In the genomic region with DNA sequence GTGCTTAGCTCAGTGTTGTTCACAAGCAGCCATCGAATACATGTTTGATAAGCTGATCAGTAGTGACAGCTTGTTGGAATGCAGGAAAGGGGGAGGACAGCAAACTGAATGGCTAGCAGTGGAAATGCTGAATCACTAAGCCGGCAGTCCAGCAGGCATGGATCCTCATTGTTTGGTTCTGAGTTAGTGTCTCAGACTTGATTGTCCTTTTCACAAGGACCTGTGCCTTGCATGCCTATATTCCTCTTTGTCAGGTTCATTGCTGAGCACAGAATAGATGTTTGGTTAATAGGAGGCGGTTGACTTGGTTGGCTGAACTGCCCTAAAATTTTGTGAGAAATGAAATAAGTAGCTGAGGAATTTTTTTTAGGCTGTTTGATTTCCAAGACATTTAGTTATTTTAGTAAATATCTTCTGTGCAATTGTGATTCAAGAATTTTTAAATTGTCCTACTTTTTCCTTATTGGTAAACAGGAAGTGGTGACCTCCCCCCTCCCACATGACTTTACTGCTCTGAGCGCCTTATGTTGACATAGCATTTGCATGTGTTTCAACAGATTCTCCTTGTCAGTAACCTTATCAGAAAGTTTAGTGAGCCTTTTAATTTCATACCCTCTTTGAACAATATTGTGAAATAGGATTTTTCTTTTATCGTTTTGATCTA, we compare ENCODE assay signal across 8 cellular contexts. TPM values are rescaled to one million over a fixed set of nuclear protein-coding genes. Genes with fewer than 3 reads are reported as not detected.
DNase-seq lines count a peak whose midpoint lies in the region; ATAC-seq and TF ChIP-seq lines count a peak whose summit lies in the region.

No MANE protein-coding gene starts in this region.

- no peak overlapping the region for H3K23ac ChIP-seq in H9 (ENCODE audit: insufficient read length, low read depth, low read length)

- H3K4ac ChIP-seq in H9 (ENCODE audit: low read depth, low read length) = no peak overlapping the region; the same call in 1 of the 2 replicates

- H4K8ac ChIP-seq in H9 (replicated peaks; ENCODE audit: insufficient read length, low read depth, low read length) = no peak overlapping the region

- peak overlapping the region; percentile 84 for H4K5ac ChIP-seq in H9 (ENCODE audit: insufficient read length, low read depth, low read length)

- no peak overlapping the region for H2AFZ ChIP-seq in H9 (ENCODE audit: low read length)

- no peak overlapping the region for H2BK20ac ChIP-seq in H9 (ENCODE audit: low read depth, low read length, poor library complexity, severe bottlenecking)

- no peak for TF ChIP-seq CTCF in H9 (conservative IDR thresholded peaks at IDR 0.05)

- peak overlapping the region; percentile 75 for H3K56ac ChIP-seq in H9 (ENCODE audit: insufficient read length, low read depth, low read length)

- no peaks in the 10 kb centered on the region for H3K9me3 ChIP-seq in H9 (ENCODE audit: control insufficient read depth, low read depth, low read length)
- H3K9me3 ChIP-seq in T-helper 17 cell (ENCODE audit: control insufficient read depth, low read length, poor library complexity, severe bottlenecking) = no peaks in the 10 kb centered on the region

- no peak overlapping the region for H4K91ac ChIP-seq in H9 (ENCODE audit: insufficient read length, low read depth, low read length)

- H3K14ac ChIP-seq in H9 (ENCODE audit: insufficient read depth, low read length) = no peak overlapping the region

- H3K18ac ChIP-seq in H9 (ENCODE audit: insufficient read length, low read depth, low read length) = peak overlapping the region; percentile 88

- ATAC-seq in T-helper 17 cell (peak; percentile 44), GM21717 (IDR thresholded peaks at IDR 0.05; ENCODE audit: unreplicated experiment) (no peak), GM19328 (IDR thresholded peaks at IDR 0.05; ENCODE audit: unreplicated experiment) (no peak)

- no peak overlapping the region for H2BK120ac ChIP-seq in H9 (ENCODE audit: low read depth, low read length, poor library complexity, severe bottlenecking)

- no peak overlapping the region for H2BK12ac ChIP-seq in H9 (ENCODE audit: insufficient read length, low read depth, low read length)

- peak overlapping the region; percentile 31 for H3K4me2 ChIP-seq in H9 (ENCODE audit: insufficient read depth, insufficient read length, low read length)

- no peaks in the 10 kb centered on the region for H3K79me2 ChIP-seq in H9 (ENCODE audit: insufficient read depth, low read length)

- H3K27me3 Mint-ChIP-seq in H9 (ENCODE audit: low read depth) (no peaks in the 10 kb centered on the region), T-helper 17 cell (no peaks in the 10 kb centered on the region)

- H3K4me3 Mint-ChIP-seq in H9 = peak overlapping the region; percentile 36 to 51; a peak in 4 of 5 replicates
- peak overlapping the region; percentile 50 for H3K4me3 Mint-ChIP-seq in T-helper 17 cell

- H3K23me2 ChIP-seq in H9 (ENCODE audit: insufficient read length, low read depth, low read length, poor library complexity, severe bottlenecking) = no peaks in the 10 kb centered on the region

- peak overlapping the region; percentile 92 for H2BK5ac ChIP-seq in H9 (ENCODE audit: insufficient read length, low read length)

- peak overlapping the region; percentile 100 for H3K27ac ChIP-seq in H9 (ENCODE audit: insufficient read length, low read depth, low read length)

- DNase-seq in H9 (peak; percentile 52), T-helper 17 cell (no peak), fibroblast of the conjunctiva (ENCODE audit: low read depth) (peak; percentile 52), renal cortical epithelial cell (ENCODE audit: low read depth) (peak; percentile 64), NCI-H2029 treated with DMSO at 0.1 percent for 48 hours (lab: John Stamatoyannopoulos, UW) (no peak), HT-29 (ENCODE audit: low spot score) (no peak)

- H3K9ac ChIP-seq in H9 (ENCODE audit: extremely low read depth, insufficient read length, low read length) = peak overlapping the region; percentile 74

- WGBS in H9 (ENCODE audit: extremely low coverage, insufficient read length, low lambda C conversion rate) = no CpG with 5 or more reads among the region's 5 CpGs

- H3K27ac Mint-ChIP-seq in H9 = peak overlapping the region; percentile 97 to 99 (median 97)
- peak overlapping the region; percentile 92 for H3K27ac Mint-ChIP-seq in T-helper 17 cell

- peaks cover 40% of the 10 kb centered on the region in 2 experiments for H3K4me1 Mint-ChIP-seq in H9
- H3K4me1 Mint-ChIP-seq in T-helper 17 cell = peaks cover 16% of the 10 kb centered on the region

- H3K79me1 ChIP-seq in H9 (ENCODE audit: insufficient read depth, low read depth, low read length, poor library complexity, severe bottlenecking) = no peaks in the 10 kb centered on the region

- no peaks in the 10 kb centered on the region for H3K9me3 Mint-ChIP-seq in H9

- H3T11ph ChIP-seq in H9 (ENCODE audit: low read length) = peak overlapping the region; percentile 56

- peaks cover 2% of the 10 kb centered on the region; the same call in 1 of the 2 replicates for H3K4me1 ChIP-seq in H9 (ENCODE audit: insufficient read depth, low read length)

- peak overlapping the region; percentile 36 for H2AK5ac ChIP-seq in H9 (ENCODE audit: insufficient read length, low read length)

- no peak overlapping the region for H2BK15ac ChIP-seq in H9 (ENCODE audit: low read depth, low read length)

- H4K20me1 ChIP-seq in H9 (ENCODE audit: control insufficient read depth, insufficient read depth, insufficient read length) = no peaks in the 10 kb centered on the region

- H3K36me3 Mint-ChIP-seq in H9 (ENCODE audit: insufficient read depth in 1 of 3, low read depth in 3 of 3) (peaks cover 13 to 49% (median 34%) of the 10 kb centered on the region in 3 experiments; a peak in 6 of 7 replicates), T-helper 17 cell (ENCODE audit: low read depth) (peaks cover 11% of the 10 kb centered on the region)

- no peaks in the 10 kb centered on the region for H3K27me3 ChIP-seq in H9 (ENCODE audit: insufficient read depth, low read length)

RNA-seq across cellular contexts. Expression of gene STON1, which starts 21.4 kb away (rescaled TPM):
- 4.9 and 5.5 TPM in 2 replicates for total RNA-seq in H9 (2021)
- 10 to 100 TPM in 1 of 2 donors, 1 to 10 TPM in 1; 4.5 to 10.9 TPM for total RNA-seq in T-helper 17 cell
- 1.0 and 6.8 TPM in 2 replicates for total RNA-seq in renal cortical epithelial cell
- 0.29 TPM in 1 of 2 replicates, not detected in the other for total RNA-seq in HT-29 (2014; rRNA removed; shearing (Covaris generic))

Comparison
In these comparisons a context has a peak if more than half of its experiments do, and no peak if none do; other contexts are left out.
1. DNase-seq: peak in H9 (single experiment), fibroblast of the conjunctiva (single experiment) and renal cortical epithelial cell (single experiment); none in T-helper 17 cell (0 of 3), NCI-H2029 treated with DMSO at 0.1 percent for 48 hours (single experiment) and HT-29 (single experiment).